ENCODE assay signal across 8 cellular contexts in genomic region chr15:45118131-45118588, GRCh38. TPM values are rescaled to one million over a fixed set of nuclear protein-coding genes. Genes with fewer than 3 reads are reported as not detected.
DNase-seq lines count a peak whose midpoint lies in the region; ATAC-seq and TF ChIP-seq lines count a peak whose summit lies in the region.

No MANE protein-coding gene starts in this region.

- no peak overlapping the region for H4K5ac ChIP-seq in IMR-90 (ENCODE audit: low read depth, low read length)

- TF ChIP-seq RAD21 in IMR-90 (IDR thresholded peaks at IDR 0.05; ENCODE audit: low read length), result peak; percentile 79

- H3K18ac ChIP-seq in IMR-90 (ENCODE audit: low read depth, low read length), result no peak overlapping the region

- H3K4me3 Mint-ChIP-seq in naive thymus-derived CD8-positive, alpha-beta T cell, result peak overlapping the region; percentile 68 to 93 (median 88)
- peak overlapping the region; percentile 49 for H3K4me3 Mint-ChIP-seq in stimulated activated effector memory CD8-positive, alpha-beta T cell treated with anti-CD3 and anti-CD28 coated beads, Interleukin-12 subunit alpha, Interleukin-12 subunit beta, amount 100 ng/mL, for 72 hours

- no peaks in the 10 kb centered on the region for H3K9me1 ChIP-seq in IMR-90 (ENCODE audit: insufficient read depth, low read length)

- 0% methylated on average over 9 of the region's 14 CpGs; no CpG with 5 or more reads in 1 of the 2 experiments for WGBS in IMR-90 (ENCODE audit: extremely low coverage in 2 of 2, insufficient read length in 1 of 2), 2 experiments
- 3% methylated on average over 11 of the region's 14 CpGs for WGBS in esophagus muscularis mucosa

- no peak overlapping the region for H3K4ac ChIP-seq in IMR-90 (ENCODE audit: low read depth, low read length)

- POLR2A ChIA-PET in IMR-90 (lab: Charles Lee; ENCODE audit: unreplicated experiment), result no interaction called here
- POLR2A ChIA-PET in naive thymus-derived CD8-positive, alpha-beta T cell (lab: Charles Lee), result interaction anchor here (0.7 kb wide), 1 partner anchor 284 kb away, joined by 3 read pairs; a partner anchor contains a TSS

- no peak for TF ChIP-seq EP300 in esophagus muscularis mucosa (IDR thresholded peaks at IDR 0.05)

- no peak overlapping the region for H2BK5ac ChIP-seq in IMR-90 (ENCODE audit: low read depth, low read length, poor library complexity, severe bottlenecking)

- intact Hi-C loops in IMR-90 (cut with micrococcal nuclease), result loop anchor here (1.0 to 5.0 kb wide), 5 partner anchors 59 to 266 kb away; partner anchors contain the start of gene SORD
- intact Hi-C loops in esophagus muscularis mucosa (cut with DNase I), result no loop called here

- H2AFZ ChIP-seq in IMR-90 (replicated peaks; ENCODE audit: low read length, poor library complexity), result peak overlapping the region; percentile 86
- no peak overlapping the region for H2AFZ ChIP-seq in OCI-LY3 (ENCODE audit: low read depth, low read length)

- peaks cover 0 to 2% (median 0%) of the 10 kb centered on the region in 3 donors for H3K36me3 Mint-ChIP-seq in naive thymus-derived CD8-positive, alpha-beta T cell
- no peaks in the 10 kb centered on the region for H3K36me3 Mint-ChIP-seq in stimulated activated effector memory CD8-positive, alpha-beta T cell treated with anti-CD3 and anti-CD28 coated beads, Interleukin-12 subunit alpha, Interleukin-12 subunit beta, amount 100 ng/mL, for 72 hours

- H3K56ac ChIP-seq in IMR-90 (ENCODE audit: extremely low read depth, insufficient read depth, low read length), result no peak overlapping the region

- peaks cover 21 to 49% (median 39%) of the 10 kb centered on the region in 4 donors for H3K4me1 Mint-ChIP-seq in naive thymus-derived CD8-positive, alpha-beta T cell
- peaks cover 45% of the 10 kb centered on the region for H3K4me1 Mint-ChIP-seq in stimulated activated effector memory CD8-positive, alpha-beta T cell treated with anti-CD3 and anti-CD28 coated beads, Interleukin-12 subunit alpha, Interleukin-12 subunit beta, amount 100 ng/mL, for 72 hours

- no peaks in the 10 kb centered on the region for H3K79me2 ChIP-seq in OCI-LY3 (ENCODE audit: low read length)

- peaks cover 3% of the 10 kb centered on the region for H3K4me1 ChIP-seq in IMR-90 (ENCODE audit: control insufficient read depth, insufficient read depth, low read length)
- no peaks in the 10 kb centered on the region for H3K4me1 ChIP-seq in OCI-LY3 (ENCODE audit: low read length)
- H3K4me1 ChIP-seq in esophagus muscularis mucosa, result peaks cover 20 to 40% (median 30%) of the 10 kb centered on the region in 4 donors

- H3K27ac ChIP-seq in IMR-90 (ENCODE audit: insufficient read depth, low read length) (no peak overlapping the region), OCI-LY3 (ENCODE audit: low read length) (no peak overlapping the region), esophagus muscularis mucosa (replicated peaks in 1 of 4) (no peak overlapping the region)

- H4K20me1 ChIP-seq in IMR-90 (ENCODE audit: insufficient read depth, low read length) (no peaks in the 10 kb centered on the region), OCI-LY3 (ENCODE audit: insufficient read depth, low read length) (no peaks in the 10 kb centered on the region)

- no peak overlapping the region for H4K91ac ChIP-seq in IMR-90 (ENCODE audit: insufficient read depth, low read depth, low read length)

- H3K36me3 ChIP-seq in IMR-90 (ENCODE audit: control insufficient read depth, insufficient read depth, low read length) (no peaks in the 10 kb centered on the region), OCI-LY3 (replicated peaks; ENCODE audit: low read depth, low read length) (no peaks in the 10 kb centered on the region), esophagus muscularis mucosa (no peaks in the 10 kb centered on the region)

- H3K4me2 ChIP-seq in IMR-90 (ENCODE audit: low read depth, low read length), result no peak overlapping the region; the same call in 1 of the 2 replicates
- H3K4me2 ChIP-seq in OCI-LY3 (ENCODE audit: low read length), result peak overlapping the region; percentile 36

- TF ChIP-seq POLR2A in IMR-90 (IDR thresholded peaks at IDR 0.05; ENCODE audit: low read depth, low read length) (no peak), esophagus muscularis mucosa (IDR thresholded peaks at IDR 0.05; ENCODE audit: low read depth) (no peak)

- in situ Hi-C loops in IMR-90 (cut with MboI; ENCODE audit: low sequenced_read_pairs), result no loop called here

- no peak overlapping the region for H2BK15ac ChIP-seq in IMR-90 (ENCODE audit: low read depth, low read length)

- H3K27me3 Mint-ChIP-seq in naive thymus-derived CD8-positive, alpha-beta T cell, result peaks cover 42 to 81% (median 65%) of the 10 kb centered on the region in 5 donors

- BruUV-seq in IMR-90 (replicated peaks; lab: Mats Ljungman, UMichigan), result no TSS peak

- no peak overlapping the region for H2BK120ac ChIP-seq in IMR-90 (ENCODE audit: low read depth, low read length)

- no peaks in the 10 kb centered on the region for H3K9me3 ChIP-seq in IMR-90 (ENCODE audit: control insufficient read depth, insufficient read depth, low read length)
- H3K9me3 ChIP-seq in OCI-LY3 (ENCODE audit: insufficient read depth, low read length), result no peaks in the 10 kb centered on the region
- H3K9me3 ChIP-seq in esophagus muscularis mucosa, result no peaks in the 10 kb centered on the region

- ATAC-seq in GM21576 (IDR thresholded peaks at IDR 0.05; ENCODE audit: unreplicated experiment), result peak; percentile 93
- peak; percentile 97 for ATAC-seq in IMR-90 (ENCODE audit: low read depth)
- peak; percentile 98 for ATAC-seq in naive thymus-derived CD8-positive, alpha-beta T cell
- peak; percentile 91 for ATAC-seq in stimulated activated effector memory CD8-positive, alpha-beta T cell treated with anti-CD3 and anti-CD28 coated beads, Interleukin-12 subunit alpha, Interleukin-12 subunit beta, amount 100 ng/mL, for 72 hours

- peak overlapping the region; percentile 60 for H2AK9ac ChIP-seq in IMR-90 (replicated peaks; ENCODE audit: low read depth, low read length, poor library complexity)

- dilution Hi-C loops in IMR-90 (cut with HindIII; ENCODE audit: low sequenced_read_pairs, unreplicated experiment), result no loop called here

- no peak overlapping the region for H2BK20ac ChIP-seq in IMR-90 (ENCODE audit: low read depth, low read length)

- no peak overlapping the region for H3K14ac ChIP-seq in IMR-90 (replicated peaks; ENCODE audit: low read depth, low read length)

- peaks cover 0 to 2% (median 0%) of the 10 kb centered on the region in 9 donors for H3K9me3 Mint-ChIP-seq in naive thymus-derived CD8-positive, alpha-beta T cell
- no peaks in the 10 kb centered on the region for H3K9me3 Mint-ChIP-seq in stimulated activated effector memory CD8-positive, alpha-beta T cell treated with anti-CD3 and anti-CD28 coated beads, Interleukin-12 subunit alpha, Interleukin-12 subunit beta, amount 100 ng/mL, for 72 hours

- H3K4me3 ChIP-seq in IMR-90 (ENCODE audit: insufficient read depth, low read depth, low read length) (no peak overlapping the region), OCI-LY3 (ENCODE audit: low read length) (peak overlapping the region; percentile 23), esophagus muscularis mucosa (peak overlapping the region; percentile 30 to 44 (median 39))

- no peak overlapping the region for H3K9ac ChIP-seq in IMR-90 (ENCODE audit: low read depth, low read length)
- no peak overlapping the region for H3K9ac ChIP-seq in OCI-LY3 (ENCODE audit: low read length)

- H3K27me3 ChIP-seq in IMR-90 (ENCODE audit: control insufficient read depth, insufficient read depth, low read length), result peaks cover 46% of the 10 kb centered on the region
- H3K27me3 ChIP-seq in OCI-LY3 (ENCODE audit: low read depth, low read length), result peaks cover 4% of the 10 kb centered on the region
- peaks cover 7 to 99% (median 43%) of the 10 kb centered on the region in 4 donors for H3K27me3 ChIP-seq in esophagus muscularis mucosa

- TF ChIP-seq CTCF in IMR-90 (conservative IDR thresholded peaks at IDR 0.05; ENCODE audit: low read depth, low read length) (peak; percentile 100), OCI-LY3 (IDR thresholded peaks at IDR 0.05; ENCODE audit: low read depth, low read length) (peak; percentile 99), esophagus muscularis mucosa (IDR thresholded peaks at IDR 0.05) (peak; percentile 74 to 93 (median 75))

- CTCF ChIA-PET in IMR-90 (lab: Yijun Ruan, JAX), result interaction anchor here (0.5 to 1.6 kb wide), 26 partner anchors 9 to 238 kb away, joined by 3 to 16 read pairs (median 4); no protein-coding TSS in a partner anchor

- no peaks in the 10 kb centered on the region for H3K79me1 ChIP-seq in IMR-90 (ENCODE audit: low read depth in 1 of 2, low read length in 2 of 2)

- no peak overlapping the region for H4K8ac ChIP-seq in IMR-90 (ENCODE audit: low read depth in 2 of 2, low read length in 2 of 2)

- H3K23ac ChIP-seq in IMR-90 (ENCODE audit: low read depth, low read length), result no peak overlapping the region

- peak; percentile 38 for DNase-seq in DMS153 (lab: John Stamatoyannopoulos, UW)
- DNase-seq in IMR-90, result peak; percentile 88
- DNase-seq in activated T-cell treated with anti-CD3 and anti-CD28 coated beads for 1 hour (ENCODE audit: low read depth), result peak; percentile 78
- peak; percentile 93 for DNase-seq in esophagus muscularis mucosa (ENCODE audit: extremely low spot score)
- peak; percentile 67 to 90 (median 78) for DNase-seq in naive thymus-derived CD8-positive, alpha-beta T cell
- peak; percentile 72 to 90 for DNase-seq in stimulated activated effector memory CD8-positive, alpha-beta T cell treated with anti-CD3 and anti-CD28 coated beads, Interleukin-12 subunit alpha, Interleukin-12 subunit beta, amount 100 ng/mL, for 72 hours (ENCODE audit: low spot score in 2 of 2)

- H2AK5ac ChIP-seq in IMR-90 (ENCODE audit: low read depth, low read length), result no peak overlapping the region

- peak overlapping the region in 3 of 10 donors; percentile 34 to 73 (median 66) for H3K27ac Mint-ChIP-seq in naive thymus-derived CD8-positive, alpha-beta T cell
- H3K27ac Mint-ChIP-seq in stimulated activated effector memory CD8-positive, alpha-beta T cell treated with anti-CD3 and anti-CD28 coated beads, Interleukin-12 subunit alpha, Interleukin-12 subunit beta, amount 100 ng/mL, for 72 hours, result no peak overlapping the region

RNA-seq across cellular contexts. Expression of gene DUOXA2, which starts 4.0 kb away (rescaled TPM):
- not detected in 2 replicates for total RNA-seq in IMR-90 (2012; rRNA removed)
- polyA plus RNA-seq in IMR-90 (2012; rRNA removed), result not detected in 2 replicates
- polyA plus RNA-seq in IMR-90 (2012; cell fraction: cytosol; rRNA removed), result not detected in 2 replicates
- polyA plus RNA-seq in IMR-90 (2012; cell fraction: nucleus; rRNA removed; ENCODE audit: low replicate concordance), result 0.03 TPM in 1 of 2 replicates, not detected in the other
- under 1 TPM in 2 of 4 donors, not detected in 2; 0.42 to 0.52 TPM for total RNA-seq in esophagus muscularis mucosa
- not detected for total RNA-seq in naive thymus-derived CD8-positive, alpha-beta T cell
- not detected for polyA plus RNA-seq in naive thymus-derived CD8-positive, alpha-beta T cell

RNA-seq across cellular contexts. Expression of gene DUOX2, which starts 4.2 kb away (rescaled TPM):
- total RNA-seq in IMR-90 (2012; rRNA removed), result not detected in 2 replicates
- 0.03 TPM in 1 of 2 replicates, not detected in the other for polyA plus RNA-seq in IMR-90 (2012; rRNA removed)
- polyA plus RNA-seq in IMR-90 (2012; cell fraction: cytosol; rRNA removed), result under 0.01 TPM in 1 of 2 replicates, not detected in the other
- polyA plus RNA-seq in IMR-90 (2012; cell fraction: nucleus; rRNA removed; ENCODE audit: low replicate concordance), result 0.08 and 0.22 TPM in 2 replicates
- total RNA-seq in esophagus muscularis mucosa, result under 1 TPM; under 0.01 to 0.86 (median 0.10) TPM
- total RNA-seq in naive thymus-derived CD8-positive, alpha-beta T cell, result not detected
- polyA plus RNA-seq in naive thymus-derived CD8-positive, alpha-beta T cell, result not detected

RNA-seq across cellular contexts. Expression of gene DUOXA1, which starts 11.5 kb away (rescaled TPM):
- not detected in 2 replicates for total RNA-seq in IMR-90 (2012; rRNA removed)
- polyA plus RNA-seq in IMR-90 (2012; rRNA removed), result 0.02 TPM in 1 of 2 replicates, not detected in the other
- 0.02 and 0.10 TPM in 2 replicates for polyA plus RNA-seq in IMR-90 (2012; cell fraction: cytosol; rRNA removed)
- polyA plus RNA-seq in IMR-90 (2012; cell fraction: nucleus; rRNA removed; ENCODE audit: low replicate concordance), result 0.06 and 0.07 TPM in 2 replicates
- under 1 TPM in 2 of 4 donors, not detected in 2; 0.13 to 0.52 TPM for total RNA-seq in esophagus muscularis mucosa
- total RNA-seq in naive thymus-derived CD8-positive, alpha-beta T cell, result under 1 TPM; 0.77 to 0.81 TPM
- polyA plus RNA-seq in naive thymus-derived CD8-positive, alpha-beta T cell, result under 1 TPM in 1 of 3 donors, not detected in 2; 0.26 TPM

RNA-seq across cellular contexts. Expression of gene DUOX1, which starts 11.6 kb away (rescaled TPM):
- total RNA-seq in IMR-90 (2012; rRNA removed), result not detected in 2 replicates
- not detected in 2 replicates for polyA plus RNA-seq in IMR-90 (2012; rRNA removed)
- polyA plus RNA-seq in IMR-90 (2012; cell fraction: cytosol; rRNA removed), result 0.01 TPM in 1 of 2 replicates, not detected in the other
- 0.02 TPM in 2 replicates for polyA plus RNA-seq in IMR-90 (2012; cell fraction: nucleus; rRNA removed; ENCODE audit: low replicate concordance)
- 1 to 10 TPM in 1 of 4 donors, under 1 TPM in 3; 0.33 to 1.7 (median 0.61) TPM for total RNA-seq in esophagus muscularis mucosa
- total RNA-seq in naive thymus-derived CD8-positive, alpha-beta T cell, result not detected
- 1 to 10 TPM in 1 of 3 donors, under 1 TPM in 2; 0.35 to 3.7 (median 0.40) TPM for polyA plus RNA-seq in naive thymus-derived CD8-positive, alpha-beta T cell

Comparison
In these comparisons a context has a peak if more than half of its experiments do, and no peak if none do; other contexts are left out.
1. DNase-seq: peak in every context shown above with its lines; median percentile 93 in esophagus muscularis mucosa; 88 in IMR-90; 81 in stimulated activated effector memory CD8-positive, alpha-beta T cell treated with anti-CD3 and anti-CD28 coated beads, Interleukin-12 subunit alpha, Interleukin-12 subunit beta, amount 100 ng/mL, for 72 hours; 78 in naive thymus-derived CD8-positive, alpha-beta T cell; 78 in activated T-cell treated with anti-CD3 and anti-CD28 coated beads for 1 hour; 38 in DMS153.